ENCODE assay signal across 9 cellular contexts in genomic region chr12:94305293-94305957, GRCh38.
DNase-seq lines count a peak whose midpoint lies in the region; ATAC-seq and TF ChIP-seq lines count a peak whose summit lies in the region.
"Had no signal": no experiment of that assay in that cellular context is flagged by ENCODE, and none has a peak within 500 bp of the region (broad histone marks: within the 10 kb centered on the region; RNA-seq: fewer than 3 reads in every experiment).

No MANE protein-coding gene starts in this region.

- H3K36me3 Mint-ChIP-seq in activated T-cell treated with anti-CD3 and anti-CD28 coated beads, Interleukin-2, amount 50 U/mL, for 4 hours (ENCODE audit: insufficient read depth), result peaks cover 64% of the 10 kb centered on the region
- H3K36me3 Mint-ChIP-seq in neural progenitor cell, result peaks cover 38% of the 10 kb centered on the region

- no peak overlapping the region for H2AFZ ChIP-seq in neural progenitor cell (replicated peaks)

- no peaks in the 10 kb centered on the region for H3K9me3 ChIP-seq in neural progenitor cell (ENCODE audit: low read depth)

- no peak overlapping the region for H3K27ac Mint-ChIP-seq in neural progenitor cell

- no peaks in the 10 kb centered on the region for H3K79me2 ChIP-seq in neural progenitor cell (ENCODE audit: low read depth)

- peaks cover 11% of the 10 kb centered on the region for H3K36me3 ChIP-seq in neural progenitor cell

- no peaks in the 10 kb centered on the region for H3K9me3 Mint-ChIP-seq in activated T-cell treated with anti-CD3 and anti-CD28 coated beads, Interleukin-2, amount 50 U/mL, for 4 hours
- H3K9me3 Mint-ChIP-seq in neural progenitor cell, result no peaks in the 10 kb centered on the region

- peaks cover 14% of the 10 kb centered on the region for H3K4me1 ChIP-seq in neural progenitor cell

- no peak for DNase-seq in activated T-cell treated with anti-CD3 and anti-CD28 coated beads, Interleukin-2, amount 50 U/mL, for 4 hours
- DNase-seq in stimulated activated CD4-positive, alpha-beta T cell treated with anti-CD3 and anti-CD28 coated beads, Interleukin-15, amount 100 ng/mL, for 48 hours (ENCODE audit: low read depth in 2 of 2), result peak; percentile 28 to 45
- DNase-seq in ureter (ENCODE audit: low spot score) (no peak), cerebellar nuclear complex (lab: John Stamatoyannopoulos, UW) (no peak), neural progenitor cell (ENCODE audit: low spot score) (no peak), NOMO-1 (lab: John Stamatoyannopoulos, UW; ENCODE audit: unreplicated experiment in 2 of 2) (no peak)

- no peak overlapping the region for H3K4me3 ChIP-seq in neural progenitor cell
- H3K4me3 ChIP-seq: K562 had no signal

- H4K20me1 ChIP-seq in neural progenitor cell (ENCODE audit: low read depth), result no peaks in the 10 kb centered on the region

- no peaks in the 10 kb centered on the region for H3F3A ChIP-seq in neural progenitor cell (ENCODE audit: low read depth)

- H3K4me3 Mint-ChIP-seq in activated T-cell treated with anti-CD3 and anti-CD28 coated beads, Interleukin-2, amount 50 U/mL, for 4 hours, result no peak overlapping the region
- no peak overlapping the region for H3K4me3 Mint-ChIP-seq in neural progenitor cell

- no peak overlapping the region for H3K9ac ChIP-seq in neural progenitor cell

- no peak overlapping the region for H3K27ac ChIP-seq in neural progenitor cell

- peaks cover 19% of the 10 kb centered on the region for H3K4me1 Mint-ChIP-seq in activated T-cell treated with anti-CD3 and anti-CD28 coated beads, Interleukin-2, amount 50 U/mL, for 4 hours (ENCODE audit: low read depth)
- H3K4me1 Mint-ChIP-seq in neural progenitor cell, result no peaks in the 10 kb centered on the region

- TF ChIP-seq CTCF in neural progenitor cell (IDR thresholded peaks at IDR 0.05), result no peak

- no peaks in the 10 kb centered on the region for H3K27me3 ChIP-seq in neural progenitor cell

- ATAC-seq in GM18907 (IDR thresholded peaks at IDR 0.05; ENCODE audit: unreplicated experiment) (peak; percentile 47), HG03175 (IDR thresholded peaks at IDR 0.05; ENCODE audit: unreplicated experiment) (peak; percentile 44)
- peak; percentile 87 to 93 for ATAC-seq in activated T-cell treated with anti-CD3 and anti-CD28 coated beads, Interleukin-2, amount 50 U/mL, for 4 hours
- ATAC-seq: K562 had no signal

- H3K4me2 ChIP-seq in neural progenitor cell, result no peak overlapping the region

- H3K27me3 Mint-ChIP-seq in activated T-cell treated with anti-CD3 and anti-CD28 coated beads, Interleukin-2, amount 50 U/mL, for 4 hours (ENCODE audit: low read depth), result no peaks in the 10 kb centered on the region
- H3K27me3 Mint-ChIP-seq in neural progenitor cell (ENCODE audit: insufficient read depth, low read depth), result no peaks in the 10 kb centered on the region

Comparison
In these comparisons a context has a peak if more than half of its experiments do, and no peak if none do; other contexts are left out.
1. DNase-seq: peak in stimulated activated CD4-positive, alpha-beta T cell treated with anti-CD3 and anti-CD28 coated beads, Interleukin-15, amount 100 ng/mL, for 48 hours (2 of 2); none in activated T-cell treated with anti-CD3 and anti-CD28 coated beads, Interleukin-2, amount 50 U/mL, for 4 hours (single experiment), ureter (single experiment), cerebellar nuclear complex (0 of 2), neural progenitor cell (single experiment) and NOMO-1 (0 of 2).
2. Peak in every context shown above with its lines, with median percentiles within 50 percentile points of each other: ATAC-seq.